In genomic region chr22:38051900-38052862, GRCh38 we compare ENCODE assay signal across 8 cellular contexts. TPM values are rescaled to one million over a fixed set of nuclear protein-coding genes. Genes with fewer than 3 reads are reported as not detected.
DNase-seq lines count a peak whose midpoint lies in the region; ATAC-seq, FAIRE-seq and TF ChIP-seq lines count a peak whose summit lies in the region.

No MANE protein-coding gene starts in this region.

- no peak for TF ChIP-seq POLR2A in GM12891 (IDR thresholded peaks at IDR 0.05; ENCODE audit: low read depth, low read length)

- no peaks in the 10 kb centered on the region for H3K36me3 ChIP-seq in Loucy (ENCODE audit: insufficient read depth, low read length)

- no peaks in the 10 kb centered on the region for H3F3A ChIP-seq in Loucy (ENCODE audit: low read depth)

- no peak overlapping the region for H3K4me2 ChIP-seq in Loucy (ENCODE audit: low read depth, low read length, poor library complexity, severe bottlenecking)

- H3K4me1 Mint-ChIP-seq in nephron, result peaks cover 21% of the 10 kb centered on the region

- H3K4me3 Mint-ChIP-seq in nephron, result peak overlapping the region; percentile 40 to 63 (median 61)

- H4K20me1 ChIP-seq in Loucy (ENCODE audit: insufficient read depth, low read length, poor library complexity, severe bottlenecking), result no peaks in the 10 kb centered on the region

- peak overlapping the region; percentile 43 for H2AFZ ChIP-seq in Loucy (ENCODE audit: low read length)

- no peaks in the 10 kb centered on the region for H3K9me2 ChIP-seq in Loucy (replicated peaks; ENCODE audit: low read depth, low read length)

- FAIRE-seq in GM12891 (lab: Jason Lieb, UNC), result peak; percentile 98
- no peak for FAIRE-seq in RCC 7860 (lab: Jason Lieb, UNC)

- H3K9me3 ChIP-seq in Loucy (ENCODE audit: insufficient read depth, low read depth, low read length), result no peaks in the 10 kb centered on the region

- H3K9ac ChIP-seq in Loucy (ENCODE audit: low read depth, low read length, poor library complexity, severe bottlenecking), result no peak overlapping the region

- H3K36me3 Mint-ChIP-seq in nephron (ENCODE audit: low read depth), result no peaks in the 10 kb centered on the region

- H3K9me3 Mint-ChIP-seq in nephron, result no peaks in the 10 kb centered on the region

- H3K4me1 ChIP-seq in Loucy (ENCODE audit: insufficient read depth, low read length, poor library complexity, severe bottlenecking), result no peaks in the 10 kb centered on the region

- no peaks in the 10 kb centered on the region for H3K79me2 ChIP-seq in Loucy (ENCODE audit: insufficient read depth, low read length)

- no peak overlapping the region for H3K4me3 ChIP-seq in Loucy (ENCODE audit: low read length, poor library complexity, severe bottlenecking)

- peak overlapping the region in 2 of 3 experiments; percentile 17 to 90 for H3K27ac Mint-ChIP-seq in nephron

- no peaks in the 10 kb centered on the region for H3K27me3 ChIP-seq in Loucy (ENCODE audit: insufficient read depth, low read length, poor library complexity, severe bottlenecking)

- DNase-seq in GM12891 (ENCODE audit: insufficient read length, low spot score) (peak; percentile 91), RCC 7860 (ENCODE audit: low spot score) (peak; percentile 73), fibroblast of gingiva (ENCODE audit: low read depth) (peak; percentile 60)
- peak; percentile 82 to 86 for DNase-seq in activated T-cell treated with anti-CD3 and anti-CD28 coated beads, Interleukin-2, amount 50 U/mL, for 48 hours
- DNase-seq in stimulated activated naive CD4-positive, alpha-beta T cell treated with Interleukin-2 at 50 U/mL for 16 hours (lab: John Stamatoyannopoulos, UW), result peak; percentile 65

- TF ChIP-seq CTCF in Loucy (conservative IDR thresholded peaks at IDR 0.05; ENCODE audit: low read length) (peak; percentile 98), nephron (IDR thresholded peaks at IDR 0.05; ENCODE audit: unreplicated experiment in 3 of 3) (peak; percentile 87 to 91 (median 90))

- no peak for ATAC-seq in HG02571 (IDR thresholded peaks at IDR 0.05; ENCODE audit: unreplicated experiment)

- peaks cover 23% of the 10 kb centered on the region for H3K27me3 Mint-ChIP-seq in nephron (ENCODE audit: low read depth)

TF ChIP-seq in GM12891, 5 proteins besides CTCF, POLR2A, EP300 and RAD21:
- TF ChIP-seq POU2F2 (IDR thresholded peaks at IDR 0.05; ENCODE audit: low read depth, low read length) (0 out of 2 replicates have a peak, but pooled peaks have one; percentile 32), POLR2AphosphoS5 (IDR thresholded peaks at IDR 0.05; ENCODE audit: low read depth, low read length) (no peak)

RNA-seq across cellular contexts. Expression of gene PICK1, which starts 5.0 kb away (rescaled TPM):
- 9.6 TPM for polyA plus RNA-seq in GM12891 (2012; ENCODE audit: low read depth, missing spikeins)

RNA-seq across cellular contexts. Expression of gene SLC16A8, which starts 31.8 kb away (rescaled TPM):
- 0.36 TPM for polyA plus RNA-seq in GM12891 (2012; ENCODE audit: low read depth, missing spikeins)

RNA-seq across cellular contexts. Expression of gene BAIAP2L2, which starts 58.3 kb away (rescaled TPM):
- polyA plus RNA-seq in GM12891 (2012; ENCODE audit: low read depth, missing spikeins), result 0.50 TPM
